Comparison of ENCODE assay signal across 8 cellular contexts in genomic region chr12:56726196-56726675, GRCh38. TPM values are rescaled to one million over a fixed set of nuclear protein-coding genes. Genes with fewer than 3 reads are reported as not detected.
DNase-seq lines count a peak whose midpoint lies in the region; ATAC-seq, FAIRE-seq and TF ChIP-seq lines count a peak whose summit lies in the region.
"Not testable (repeated sequence)": the region's sequence is repeated elsewhere in the genome, so short reads cannot be mapped to it uniquely, and the experiment has no call there.

No MANE protein-coding gene starts in this region.

- not testable (repeated sequence) for H2AFZ ChIP-seq in neural cell (ENCODE audit: low read depth, low read length)

- H3K4me1 ChIP-seq in A549 (peaks cover 23% of the 10 kb centered on the region), SJCRH30 (peaks cover 17% of the 10 kb centered on the region), kidney (ENCODE audit: control insufficient read depth in 1 of 2, insufficient read depth in 1 of 2, low read depth in 1 of 2, low read length in 2 of 2) (peaks cover 17 to 19% of the 10 kb centered on the region in 2 donors)

- peak overlapping the region; percentile 96 for H3K4me3 Mint-ChIP-seq in activated T-helper 2 cell treated with anti-CD3 and anti-CD28 coated beads, Interferon-gamma antibody, Interleukin-2, Interleukin-4, amounts not matched to agents 10 μg/mL and 5 μg/mL and 100 μg/mL, durations not matched to agents 14 hours and 24 hours and 36 hours (ENCODE audit: low read depth)
- H3K4me3 Mint-ChIP-seq in dendritic cell treated with granulocyte-macrophage colony-stimulating factor and Interleukin-4, amounts not matched to agents 40 ng/mL and 50 ng/mL, for 4 days, result peak overlapping the region; percentile 97
- peak overlapping the region; percentile 93 to 98 for H3K4me3 Mint-ChIP-seq in stimulated activated naive CD8-positive, alpha-beta T cell treated with anti-CD3 and anti-CD28 coated beads, Interleukin-15, amount 100 ng/mL, for 72 hours

- TF ChIP-seq RAD21 in A549 (conservative IDR thresholded peaks at IDR 0.05 in 1 of 2, IDR thresholded peaks at IDR 0.05 in 1 of 2); neural cell (conservative IDR thresholded peaks at IDR 0.05): not testable (repeated sequence)

- not testable (repeated sequence) for FAIRE-seq in A549 (lab: Jason Lieb, UNC); kidney (lab: Jason Lieb, UNC)

- TF ChIP-seq POLR2A in A549 (IDR thresholded peaks at IDR 0.05; ENCODE audit: low read length), result not testable (repeated sequence)

- 97% methylated on average over 15 of the region's 15 CpGs for WGBS in A549 (ENCODE audit: missing lambda C conversion rate)

- H3K27me3 Mint-ChIP-seq in activated T-helper 2 cell treated with anti-CD3 and anti-CD28 coated beads, Interferon-gamma antibody, Interleukin-2, Interleukin-4, amounts not matched to agents 10 μg/mL and 5 μg/mL and 100 μg/mL, durations not matched to agents 14 hours and 24 hours and 36 hours (ENCODE audit: low read depth); dendritic cell treated with granulocyte-macrophage colony-stimulating factor and Interleukin-4, amounts not matched to agents 40 ng/mL and 50 ng/mL, for 4 days; stimulated activated naive CD8-positive, alpha-beta T cell treated with anti-CD3 and anti-CD28 coated beads, Interleukin-15, amount 100 ng/mL, for 72 hours: not testable (repeated sequence)

- peak overlapping the region; percentile 64 for H3K4me2 ChIP-seq in A549
- H3K4me2 ChIP-seq in neural cell (ENCODE audit: low read length), result not testable (repeated sequence)

- TF ChIP-seq CTCF in A549 (IDR thresholded peaks at IDR 0.05); kidney (IDR thresholded peaks at IDR 0.05; ENCODE audit: borderline replicate concordance, extremely low read depth, insufficient read depth); neural cell (IDR thresholded peaks at IDR 0.05; ENCODE audit: poor library complexity, severe bottlenecking): not testable (repeated sequence)

- not testable (repeated sequence) for H3K27me3 ChIP-seq in SJCRH30; neural cell (ENCODE audit: insufficient read depth, low read depth, low read length)

- not testable (repeated sequence) for H4K20me1 ChIP-seq in neural cell (ENCODE audit: insufficient read depth)

- not testable (repeated sequence) for TF ChIP-seq EP300 in A549 (IDR thresholded peaks at IDR 0.05); neural cell (conservative IDR thresholded peaks at IDR 0.05; ENCODE audit: poor library complexity, severe bottlenecking)

- H3K36me3 ChIP-seq in SJCRH30, result peaks cover 39% of the 10 kb centered on the region
- H3K36me3 ChIP-seq in kidney (ENCODE audit: control insufficient read depth in 1 of 2, insufficient read depth in 2 of 2, low read length in 2 of 2); neural cell (ENCODE audit: insufficient read depth, low read length): not testable (repeated sequence)

- intact Hi-C loops in activated T-helper 2 cell treated with anti-CD3 and anti-CD28 coated beads, Interferon-gamma antibody, Interleukin-2, Interleukin-4, amounts not matched to agents 10 μg/mL and 5 μg/mL and 100 μg/mL, durations not matched to agents 14 hours and 24 hours and 36 hours (cut with micrococcal nuclease), result loop anchor here (5.0 kb wide), 2 partner anchors 386 to 394 kb away; partner anchors contain the start of genes PAN2 and STAT6
- intact Hi-C loops in dendritic cell treated with granulocyte-macrophage colony-stimulating factor and Interleukin-4, amounts not matched to agents 40 ng/mL and 50 ng/mL, for 4 days (cut with micrococcal nuclease); kidney (cut with DNase I): not testable (repeated sequence)

- not testable (repeated sequence) for H3K9me2 ChIP-seq in neural cell (ENCODE audit: insufficient read depth, low read length)

- not testable (repeated sequence) for ATAC-seq in A549; stimulated activated naive CD8-positive, alpha-beta T cell treated with anti-CD3 and anti-CD28 coated beads, Interleukin-15, amount 100 ng/mL, for 72 hours

- H3K4me1 Mint-ChIP-seq in activated T-helper 2 cell treated with anti-CD3 and anti-CD28 coated beads, Interferon-gamma antibody, Interleukin-2, Interleukin-4, amounts not matched to agents 10 μg/mL and 5 μg/mL and 100 μg/mL, durations not matched to agents 14 hours and 24 hours and 36 hours (ENCODE audit: low read depth), result peaks cover 29% of the 10 kb centered on the region
- H3K4me1 Mint-ChIP-seq in dendritic cell treated with granulocyte-macrophage colony-stimulating factor and Interleukin-4, amounts not matched to agents 40 ng/mL and 50 ng/mL, for 4 days (ENCODE audit: low read depth), result peaks cover 37% of the 10 kb centered on the region
- H3K4me1 Mint-ChIP-seq in stimulated activated naive CD8-positive, alpha-beta T cell treated with anti-CD3 and anti-CD28 coated beads, Interleukin-15, amount 100 ng/mL, for 72 hours, result peaks cover 32% of the 10 kb centered on the region

- not testable (repeated sequence) for DNase-seq in A549 (ENCODE audit: low read depth in 1 of 2, low spot score in 1 of 2); HEK293T (ENCODE audit: extremely low spot score); SJCRH30; activated T-helper 2 cell treated with anti-CD3 and anti-CD28 coated beads, Interferon-gamma antibody, Interleukin-2, Interleukin-4, amounts not matched to agents 10 μg/mL and 5 μg/mL and 100 μg/mL, durations not matched to agents 14 hours and 24 hours and 36 hours (ENCODE audit: low spot score); kidney; stimulated activated naive CD8-positive, alpha-beta T cell treated with anti-CD3 and anti-CD28 coated beads, Interleukin-15, amount 100 ng/mL, for 72 hours

- peak overlapping the region; percentile 96 for H3K27ac Mint-ChIP-seq in activated T-helper 2 cell treated with anti-CD3 and anti-CD28 coated beads, Interferon-gamma antibody, Interleukin-2, Interleukin-4, amounts not matched to agents 10 μg/mL and 5 μg/mL and 100 μg/mL, durations not matched to agents 14 hours and 24 hours and 36 hours
- H3K27ac Mint-ChIP-seq in dendritic cell treated with granulocyte-macrophage colony-stimulating factor and Interleukin-4, amounts not matched to agents 40 ng/mL and 50 ng/mL, for 4 days, result peak overlapping the region; percentile 99
- peak overlapping the region in 1 of 2 donors; percentile 99 for H3K27ac Mint-ChIP-seq in stimulated activated naive CD8-positive, alpha-beta T cell treated with anti-CD3 and anti-CD28 coated beads, Interleukin-15, amount 100 ng/mL, for 72 hours

- H3K79me2 ChIP-seq in neural cell (replicated peaks; ENCODE audit: insufficient read depth, low read length), result peaks cover 37% of the 10 kb centered on the region

- peaks cover 71% of the 10 kb centered on the region for H3K36me3 Mint-ChIP-seq in activated T-helper 2 cell treated with anti-CD3 and anti-CD28 coated beads, Interferon-gamma antibody, Interleukin-2, Interleukin-4, amounts not matched to agents 10 μg/mL and 5 μg/mL and 100 μg/mL, durations not matched to agents 14 hours and 24 hours and 36 hours (ENCODE audit: low read depth)
- peaks cover 46% of the 10 kb centered on the region for H3K36me3 Mint-ChIP-seq in dendritic cell treated with granulocyte-macrophage colony-stimulating factor and Interleukin-4, amounts not matched to agents 40 ng/mL and 50 ng/mL, for 4 days (ENCODE audit: low read depth)

- not testable (repeated sequence) for H3K4me3 ChIP-seq in A549; neural cell (ENCODE audit: low read length)
- H3K4me3 ChIP-seq in SJCRH30 (peak overlapping the region; percentile 82), kidney (ENCODE audit: low read length in 2 of 2) (peak overlapping the region in 1 of 2 donors; percentile 98)

- CTCF ChIA-PET in A549 (lab: Yijun Ruan, JAX), result interaction anchor here (0.6 to 2.7 kb wide), 10 partner anchors 9 to 282 kb away, joined by 3 to 8 read pairs (median 5); partner anchors contain the start of gene RBMS2
- CTCF ChIA-PET in HEK293T (lab: Yijun Ruan, JAX), result interaction anchor here (1.3 kb wide), 1 partner anchor 262 kb away, joined by 3 read pairs; no protein-coding TSS in a partner anchor

- not testable (repeated sequence) for H3K9me3 Mint-ChIP-seq in activated T-helper 2 cell treated with anti-CD3 and anti-CD28 coated beads, Interferon-gamma antibody, Interleukin-2, Interleukin-4, amounts not matched to agents 10 μg/mL and 5 μg/mL and 100 μg/mL, durations not matched to agents 14 hours and 24 hours and 36 hours; dendritic cell treated with granulocyte-macrophage colony-stimulating factor and Interleukin-4, amounts not matched to agents 40 ng/mL and 50 ng/mL, for 4 days; stimulated activated naive CD8-positive, alpha-beta T cell treated with anti-CD3 and anti-CD28 coated beads, Interleukin-15, amount 100 ng/mL, for 72 hours

- H3K27ac ChIP-seq in A549 (peak overlapping the region; percentile 96 to 99; a peak in 4 of 6 replicates), SJCRH30 (peak overlapping the region; percentile 97), kidney (ENCODE audit: low read depth in 2 of 2, low read length in 2 of 2) (peak overlapping the region; percentile 93), neural cell (ENCODE audit: low read length) (peak overlapping the region; percentile 86)

- peak overlapping the region in 1 of 2 donors; percentile 99 for H3K9ac ChIP-seq in kidney (ENCODE audit: low read length in 2 of 2)
- not testable (repeated sequence) for H3K9ac ChIP-seq in neural cell (ENCODE audit: low read length)

- not testable (repeated sequence) for H3K9me3 ChIP-seq in A549; SJCRH30 (replicated peaks); kidney (ENCODE audit: control insufficient read depth in 1 of 2, low read length in 2 of 2); neural cell (ENCODE audit: low read length)

- not testable (repeated sequence) for H3F3A ChIP-seq in neural cell (ENCODE audit: insufficient read depth, low read length, poor library complexity, severe bottlenecking)

- POLR2A ChIA-PET in A549 (lab: Yijun Ruan, JAX), result interaction anchor here (1.0 to 3.2 kb wide), 5 partner anchors 9 to 385 kb away, joined by 3 to 72 read pairs (median 10); partner anchors contain the start of genes PTGES3 and STAT6
- POLR2A ChIA-PET in HEK293T (lab: Yijun Ruan, JAX), result interaction anchor here (1.1 to 3.1 kb wide), 16 partner anchors 11 to 385 kb away, joined by 3 to 69 read pairs (median 11); partner anchors contain the start of genes PRIM1, PTGES3 and STAT6

RNA-seq across cellular contexts. Expression of gene NACA, which starts 1.1 kb away (rescaled TPM):
- polyA plus RNA-seq in A549 (2011; rRNA removed), result 993 and 1,560 TPM in 2 replicates
- polyA plus RNA-seq in A549 (2012; cell fraction: cytosol; rRNA removed), result 797 and 972 TPM in 2 replicates
- polyA plus RNA-seq in A549 (2012; cell fraction: nucleus; rRNA removed), result 286 and 326 TPM in 2 replicates
- polyA plus RNA-seq in A549 (2017; fragmentation: RNase III; extraction: RNeasy Plus Mini Kit Qiagen cat#74134 plus additional on column Dnase treatment), result 2,331 to 2,770 TPM (median 2,562 TPM) in 3 replicates
- polyA minus RNA-seq in A549 (2011; rRNA and poly(A)+ RNA removed), result 462 and 592 TPM in 2 replicates
- total RNA-seq in SJCRH30 (2014; rRNA removed; shearing (Covaris generic)), result 2,251 and 2,266 TPM in 2 replicates
- total RNA-seq in activated T-helper 2 cell treated with anti-CD3 and anti-CD28 coated beads, Interferon-gamma antibody, Interleukin-2, Interleukin-4, amounts not matched to agents 10 μg/mL and 5 μg/mL and 100 μg/mL, durations not matched to agents 14 hours and 24 hours and 36 hours, result 1,037 and 1,093 TPM in 2 replicates
- total RNA-seq in kidney, result 660 TPM
- polyA plus RNA-seq in kidney (ENCODE audit: insufficient read depth, low read depth, low replicate concordance), result 1,180 TPM
- polyA plus RNA-seq in neural cell, result 1,595 and 1,797 TPM in 2 replicates
- polyA minus RNA-seq in neural cell, result 606 and 785 TPM in 2 replicates

RNA-seq across cellular contexts. Expression of gene PRIM1, which starts 25.9 kb away (rescaled TPM):
- 53.9 and 66.8 TPM in 2 replicates for polyA plus RNA-seq in A549 (2011; rRNA removed)
- polyA plus RNA-seq in A549 (2012; cell fraction: cytosol; rRNA removed), result 28.4 and 28.5 TPM in 2 replicates
- 19.4 and 25.8 TPM in 2 replicates for polyA plus RNA-seq in A549 (2012; cell fraction: nucleus; rRNA removed)
- polyA plus RNA-seq in A549 (2017; fragmentation: RNase III; extraction: RNeasy Plus Mini Kit Qiagen cat#74134 plus additional on column Dnase treatment), result 43.5 to 48.1 TPM (median 44.4 TPM) in 3 replicates
- 18.5 and 26.0 TPM in 2 replicates for polyA minus RNA-seq in A549 (2011; rRNA and poly(A)+ RNA removed)
- total RNA-seq in SJCRH30 (2014; rRNA removed; shearing (Covaris generic)), result 47.3 and 52.3 TPM in 2 replicates
- 59.4 and 63.9 TPM in 2 replicates for total RNA-seq in activated T-helper 2 cell treated with anti-CD3 and anti-CD28 coated beads, Interferon-gamma antibody, Interleukin-2, Interleukin-4, amounts not matched to agents 10 μg/mL and 5 μg/mL and 100 μg/mL, durations not matched to agents 14 hours and 24 hours and 36 hours
- total RNA-seq in kidney, result 4.9 TPM
- polyA plus RNA-seq in kidney (ENCODE audit: insufficient read depth, low read depth, low replicate concordance), result 3.2 TPM
- polyA plus RNA-seq in neural cell, result 36.1 and 41.5 TPM in 2 replicates
- 41.8 and 45.8 TPM in 2 replicates for polyA minus RNA-seq in neural cell

RNA-seq across cellular contexts. Expression of gene HSD17B6, which starts 36.9 kb away (rescaled TPM):
- polyA plus RNA-seq in A549 (2011; rRNA removed) (2.0 and 2.6 TPM in 2 replicates), A549 (2017; fragmentation: RNase III; extraction: RNeasy Plus Mini Kit Qiagen cat#74134 plus additional on column Dnase treatment) (2.3 to 2.9 TPM (median 2.7 TPM) in 3 replicates), kidney (ENCODE audit: insufficient read depth, low read depth, low replicate concordance) (3.9 TPM), neural cell (4.3 and 4.6 TPM in 2 replicates)
- polyA plus RNA-seq in A549 (2012; cell fraction: cytosol; rRNA removed), result 1.3 and 1.7 TPM in 2 replicates
- 1.3 and 1.4 TPM in 2 replicates for polyA plus RNA-seq in A549 (2012; cell fraction: nucleus; rRNA removed)
- 0.62 and 1.3 TPM in 2 replicates for polyA minus RNA-seq in A549 (2011; rRNA and poly(A)+ RNA removed)
- total RNA-seq in SJCRH30 (2014; rRNA removed; shearing (Covaris generic)), result 0.43 and 0.73 TPM in 2 replicates
- 1.2 and 2.9 TPM in 2 replicates for total RNA-seq in activated T-helper 2 cell treated with anti-CD3 and anti-CD28 coated beads, Interferon-gamma antibody, Interleukin-2, Interleukin-4, amounts not matched to agents 10 μg/mL and 5 μg/mL and 100 μg/mL, durations not matched to agents 14 hours and 24 hours and 36 hours
- 1.7 TPM for total RNA-seq in kidney
- 0.73 and 0.81 TPM in 2 replicates for polyA minus RNA-seq in neural cell

RNA-seq across cellular contexts. Expression of gene PTGES3, which starts 38.2 kb away (rescaled TPM):
- polyA plus RNA-seq in A549 (2011; rRNA removed) (211 and 272 TPM in 2 replicates), A549 (2017; fragmentation: RNase III; extraction: RNeasy Plus Mini Kit Qiagen cat#74134 plus additional on column Dnase treatment) (400 to 467 TPM (median 406 TPM) in 3 replicates), kidney (ENCODE audit: insufficient read depth, low read depth, low replicate concordance) (207 TPM), neural cell (104 and 109 TPM in 2 replicates)
- 105 and 133 TPM in 2 replicates for polyA plus RNA-seq in A549 (2012; cell fraction: cytosol; rRNA removed)
- polyA plus RNA-seq in A549 (2012; cell fraction: nucleus; rRNA removed), result 65.4 and 72.5 TPM in 2 replicates
- polyA minus RNA-seq in A549 (2011; rRNA and poly(A)+ RNA removed), result 40.5 and 51.6 TPM in 2 replicates
- 238 and 251 TPM in 2 replicates for total RNA-seq in SJCRH30 (2014; rRNA removed; shearing (Covaris generic))
- total RNA-seq in activated T-helper 2 cell treated with anti-CD3 and anti-CD28 coated beads, Interferon-gamma antibody, Interleukin-2, Interleukin-4, amounts not matched to agents 10 μg/mL and 5 μg/mL and 100 μg/mL, durations not matched to agents 14 hours and 24 hours and 36 hours, result 293 and 298 TPM in 2 replicates
- total RNA-seq in kidney, result 186 TPM
- 71.8 and 86.8 TPM in 2 replicates for polyA minus RNA-seq in neural cell
